Comparison of ENCODE assay signal across 17 cellular contexts in genomic region chr6:39684790-39685485, GRCh38. TPM values are rescaled to one million over a fixed set of nuclear protein-coding genes. Genes with fewer than 3 reads are reported as not detected.
A peak's percentile ranks its signal among the peaks of the same experiment; 100 is the strongest.
DNase-seq lines count a peak whose midpoint lies in the region; ATAC-seq, FAIRE-seq and TF ChIP-seq lines count a peak whose summit lies in the region.
"Had no signal": no experiment of that assay in that cellular context is flagged by ENCODE, and none has a peak within 500 bp of the region (broad histone marks: within the 10 kb centered on the region; RNA-seq: fewer than 3 reads in every experiment).

No MANE protein-coding gene starts in this region.

- H3K36me3 ChIP-seq in GM23338 (ENCODE audit: insufficient read depth) = no peaks in the 10 kb centered on the region
- no peaks in the 10 kb centered on the region for H3K36me3 ChIP-seq in K562 (ENCODE audit: control insufficient read depth, insufficient read depth, low read length)
- no peaks in the 10 kb centered on the region for H3K36me3 ChIP-seq in stomach
- H3K36me3 ChIP-seq: thyroid gland had no signal

- TF ChIP-seq POLR2A in K562 (conservative IDR thresholded peaks at IDR 0.05) (no peak), stomach (IDR thresholded peaks at IDR 0.05) (no peak)

- CTCF ChIA-PET in K562 (lab: Yijun Ruan, JAX; ENCODE audit: low intra/inter-chr PET ratio) = no interaction called here

- BruUV-seq in K562 (replicated peaks; lab: Mats Ljungman, UMichigan) = no TSS peak

- peak overlapping the region; percentile 83 for H2AFZ ChIP-seq in GM23338
- peak overlapping the region; percentile 64 for H2AFZ ChIP-seq in K562 (ENCODE audit: low read depth, low read length)

- intact Hi-C loops in K562 (cut with micrococcal nuclease) = no loop called here
- intact Hi-C loops in stomach (cut with DNase I; ENCODE audit: low total_unique reads) = no loop called here

- no peaks in the 10 kb centered on the region for H3K9me3 Mint-ChIP-seq in GM23338
- H3K9me3 Mint-ChIP-seq: activated naive CD8-positive, alpha-beta T cell treated with anti-CD3 and anti-CD28 coated beads, Interleukin-2, amount 50 U/mL, for 24 hours had no signal

- peaks cover 15% of the 10 kb centered on the region for H3K4me1 Mint-ChIP-seq in GM23338
- H3K4me1 Mint-ChIP-seq: activated naive CD8-positive, alpha-beta T cell treated with anti-CD3 and anti-CD28 coated beads, Interleukin-2, amount 50 U/mL, for 24 hours had no signal

- no peaks in the 10 kb centered on the region for H3F3A ChIP-seq in GM23338 (replicated peaks; ENCODE audit: low read depth)

- H3K4me3 ChIP-seq in GM23338 (no peak overlapping the region), K562 (no peak overlapping the region), stomach (no peak overlapping the region)
- H3K4me3 ChIP-seq: coronary artery, thyroid gland had no signal

- TF ChIP-seq CTCF in GM23338 (conservative IDR thresholded peaks at IDR 0.05; ENCODE audit: low read depth in 2 of 2) (no peak), K562 (IDR thresholded peaks at IDR 0.05 in 2 of 3, conservative IDR thresholded peaks at IDR 0.05 in 1 of 3; ENCODE audit: insufficient read depth in 2 of 3, low read depth in 1 of 3, low read length in 3 of 3) (no peak), stomach (IDR thresholded peaks at IDR 0.05) (no peak)

- ATAC-seq in GM23338 = no peak
- ATAC-seq in K562 = peak; percentile 76
- ATAC-seq: activated naive CD8-positive, alpha-beta T cell treated with anti-CD3 and anti-CD28 coated beads, Interleukin-2, amount 50 U/mL, for 24 hours; T-helper 17 cell had no signal

- H3K4me2 ChIP-seq in GM23338 (no peak overlapping the region), K562 (ENCODE audit: insufficient read depth, low read length) (peak overlapping the region; percentile 39; the same call in 1 of the 2 replicates)

- H3K79me2 ChIP-seq in GM23338 (replicated peaks; ENCODE audit: insufficient read depth) (no peaks in the 10 kb centered on the region), K562 (ENCODE audit: control insufficient read depth, insufficient read depth, low read length) (no peaks in the 10 kb centered on the region)

- TF ChIP-seq EP300 in K562 (IDR thresholded peaks at IDR 0.05; ENCODE audit: low read length) (no peak), stomach (IDR thresholded peaks at IDR 0.05) (no peak)

- POLR2A ChIA-PET in K562 (lab: Yijun Ruan, JAX) = no interaction called here

- no peaks in the 10 kb centered on the region for H4K20me1 ChIP-seq in GM23338 (replicated peaks; ENCODE audit: insufficient read depth)
- no peaks in the 10 kb centered on the region for H4K20me1 ChIP-seq in K562 (replicated peaks; ENCODE audit: control insufficient read depth, insufficient read depth, low read length)

- H3K4me1 ChIP-seq in GM23338 (ENCODE audit: insufficient read depth) (peaks cover 6% of the 10 kb centered on the region; the same call in 1 of the 2 replicates), K562 (replicated peaks in 1 of 2; ENCODE audit: control insufficient read depth in 2 of 2, insufficient read depth in 2 of 2, low read length in 2 of 2) (no peaks in the 10 kb centered on the region), stomach (no peaks in the 10 kb centered on the region)
- H3K4me1 ChIP-seq: thyroid gland had no signal

- H3K36me3 Mint-ChIP-seq in GM23338 (ENCODE audit: low read depth) = no peaks in the 10 kb centered on the region

- no peak overlapping the region for H3K9ac ChIP-seq in K562 (ENCODE audit: insufficient read depth in 1 of 2, low read depth in 2 of 2, low read length in 2 of 2)

- H3K27me3 Mint-ChIP-seq in GM23338 (ENCODE audit: insufficient read depth, low read depth, poor library complexity) = peaks cover 2% of the 10 kb centered on the region

- FAIRE-seq in K562 (lab: Jason Lieb, UNC) = peak; percentile 42

- no peaks in the 10 kb centered on the region for H3K9me3 ChIP-seq in K562 (replicated peaks; ENCODE audit: control insufficient read depth, insufficient read depth, low read depth, low read length)
- no peaks in the 10 kb centered on the region for H3K9me3 ChIP-seq in stomach
- H3K9me3 ChIP-seq: thyroid gland had no signal

- H3K9me1 ChIP-seq in K562 (ENCODE audit: control insufficient read depth, insufficient read depth, low read length) = no peaks in the 10 kb centered on the region

- H3K4me3 Mint-ChIP-seq in GM23338 = no peak overlapping the region
- H3K4me3 Mint-ChIP-seq: activated naive CD8-positive, alpha-beta T cell treated with anti-CD3 and anti-CD28 coated beads, Interleukin-2, amount 50 U/mL, for 24 hours; T-helper 17 cell had no signal

- H3K9me2 ChIP-seq in GM23338 (ENCODE audit: insufficient read depth) = 0 out of 2 replicates have a peak, but pooled peaks cover 10% of the 10 kb centered on the region

- no peak overlapping the region for H3K27ac Mint-ChIP-seq in GM23338
- H3K27ac Mint-ChIP-seq: activated naive CD8-positive, alpha-beta T cell treated with anti-CD3 and anti-CD28 coated beads, Interleukin-2, amount 50 U/mL, for 24 hours; T-helper 17 cell had no signal

- DNase-seq in AG08396 (ENCODE audit: low spot score) = peak; percentile 41
- DNase-seq in GM23338 (ENCODE audit: low spot score) = no peak
- peak in 2 of 4 experiments; percentile 14 to 26 for DNase-seq in K562 (ENCODE audit: extremely low read depth in 1 of 4, low spot score in 3 of 4)
- DNase-seq in kidney tubule cell (ENCODE audit: low spot score) = peak; percentile 98
- no peak for DNase-seq in stomach
- DNase-seq in central memory CD4-positive, alpha-beta T cell = no peak
- DNase-seq in activated T-cell treated with anti-CD3 and anti-CD28 coated beads for 4 hours = no peak
- DNase-seq in activated effector memory CD4-positive, alpha-beta T cell treated with Interleukin-2 at 50 U/mL for 16 hours = no peak
- DNase-seq: activated naive CD8-positive, alpha-beta T cell treated with anti-CD3 and anti-CD28 coated beads, Interleukin-2, amount 50 U/mL, for 24 hours; activated T-cell treated with anti-CD3 and anti-CD28 coated beads, Interleukin-2, amount 50 U/mL, for 1 hour; DMS 273 treated with DMSO at 0.1 percent for 48 hours; NCI-H1436; NCI-H510A treated with DMSO at 0.1 percent for 48 hours; RPMI8226; T-helper 17 cell; thyroid gland had no signal

- H3K27me3 ChIP-seq in GM23338 (ENCODE audit: insufficient read depth) (no peaks in the 10 kb centered on the region), K562 (ENCODE audit: control insufficient read depth in 2 of 2, insufficient read depth in 2 of 2, low read length in 2 of 2) (0 out of 5 replicates have a peak, but pooled peaks cover 0 to 3% of the 10 kb centered on the region in 2 experiments), stomach (no peaks in the 10 kb centered on the region)
- H3K27me3 ChIP-seq: thyroid gland had no signal

- 0% methylated on average over 3 of the region's 3 CpGs for WGBS in K562 (ENCODE audit: insufficient coverage, low coverage, missing lambda C conversion rate)
- 61 to 72% (median 67%) methylated on average over 3 of the region's 3 CpGs for WGBS in stomach, 5 donors

- in situ Hi-C loops in K562 (cut with MboI) = no loop called here

- H3K27ac ChIP-seq in GM23338 (ENCODE audit: low read depth) = no peak overlapping the region
- no peak overlapping the region for H3K27ac ChIP-seq in K562 (ENCODE audit: extremely low read depth, low read depth, low read length)
- no peak overlapping the region for H3K27ac ChIP-seq in stomach
- H3K27ac ChIP-seq: coronary artery, thyroid gland had no signal

- no peak for TF ChIP-seq RAD21 in K562 (CRISPR knock-in tag; conservative IDR thresholded peaks at IDR 0.05 in 1 of 2, IDR thresholded peaks at IDR 0.05 in 1 of 2)

TF ChIP-seq in GM23338, 12 proteins besides CTCF, POLR2A, EP300 and RAD21 (continues in another document):
- TF ChIP-seq STAT1 (IDR thresholded peaks at IDR 0.05; ENCODE audit: unreplicated experiment) (no peak), ZNF114 (CRISPR knock-in tag; IDR thresholded peaks at IDR 0.05) (no peak)

TF ChIP-seq in K562, 482 proteins besides CTCF, POLR2A, EP300 and RAD21 (continues in another document):
- TF ChIP-seq FOXA3 (CRISPR knock-in tag; conservative IDR thresholded peaks at IDR 0.05 in 1 of 2, IDR thresholded peaks at IDR 0.05 in 1 of 2) (peak in 1 of 2 experiments; percentile 84; a peak in 2 of 4 replicates), ZNF511 (CRISPR knock-in tag; IDR thresholded peaks at IDR 0.05) (no peak), ILK (tag; IDR thresholded peaks at IDR 0.05; ENCODE audit: borderline replicate concordance, low read depth) (no peak), NONO (IDR thresholded peaks at IDR 0.05; ENCODE audit: low read depth in 2 of 2, low read length in 1 of 2) (no peak)

RNA-seq across cellular contexts. Expression of gene KIF6, which starts 40.3 kb away (rescaled TPM):
- 0.87 and 1.7 TPM in 2 replicates for total RNA-seq in GM23338 (2014; rRNA removed; shearing (Covaris generic))
- 1.7 and 2.0 TPM in 2 replicates for polyA plus RNA-seq in GM23338 (2016; fragmentation: Nextera tagmentation; extraction: Ambion mirVana)
- not detected in 2 replicates for total RNA-seq in K562 (2011; cell fraction: chromatin; rRNA removed; ENCODE audit: low replicate concordance)
- not detected in 2 replicates for total RNA-seq in K562 (2011; cell fraction: nucleolus; rRNA removed)
- not detected in 2 replicates for total RNA-seq in K562 (2011; cell fraction: nucleoplasm; rRNA removed)
- not detected in 2 replicates for total RNA-seq in K562 (2014; rRNA removed)
- not detected in 2 replicates for total RNA-seq in K562 (2014; rRNA removed; fragmentation: Illumina TruSeq; extraction: Trizol)
- total RNA-seq in K562 (2015; rRNA removed; fragmentation: Illumina TruSeq; extraction: Trizol) = not detected in 2 replicates
- not detected in 2 replicates for total RNA-seq in K562 (2021)
- polyA plus RNA-seq in K562 (2011; rRNA removed) = not detected in 2 replicates
- 0.04 TPM in 1 of 2 replicates, not detected in the other for polyA plus RNA-seq in K562 (2011; cell fraction: cytosol; rRNA removed)
- not detected in 2 replicates for polyA plus RNA-seq in K562 (2011; cell fraction: nucleus; rRNA removed)
- polyA plus RNA-seq in K562 (2012) = not detected in 2 replicates
- polyA plus RNA-seq in K562 (2014; fragmentation: Illumina TruSeq; extraction: Trizol) = not detected in 2 replicates
- not detected for polyA plus RNA-seq in K562 (2014; fragmentation: Nextera tagmentation; extraction: Ambion mirVana)
- not detected in 2 replicates for polyA plus RNA-seq in K562 (2014; rRNA removed)
- not detected in 2 replicates for polyA minus RNA-seq in K562 (2011; rRNA and poly(A)+ RNA removed)
- not detected in 2 replicates for polyA minus RNA-seq in K562 (2011; cell fraction: cytosol; rRNA and poly(A)+ RNA removed)
- polyA minus RNA-seq in K562 (2011; cell fraction: nucleus; rRNA and poly(A)+ RNA removed) = not detected in 2 replicates
- 1 to 10 TPM in 2 of 5 donors, under 1 TPM in 1, not detected in 2; 0.37 to 9.8 (median 1.4) TPM for total RNA-seq in stomach
- polyA plus RNA-seq in stomach = under 1 TPM in 2 of 3 donors, not detected in 1; 0.25 to 0.37 TPM

Comparison
In these comparisons a context has a peak if more than half of its experiments do, and no peak if none do; other contexts are left out.
1. DNase-seq: peak in AG08396 (single experiment) and kidney tubule cell (single experiment); none in GM23338 (single experiment), stomach (single experiment), central memory CD4-positive, alpha-beta T cell (single experiment), activated T-cell treated with anti-CD3 and anti-CD28 coated beads for 4 hours (single experiment) and activated effector memory CD4-positive, alpha-beta T cell treated with Interleukin-2 at 50 U/mL for 16 hours (single experiment).